ENCODE assay signal across 8 cellular contexts in genomic region chr4:98092833-98093439, GRCh38. TPM values are rescaled to one million over a fixed set of nuclear protein-coding genes. Genes with fewer than 3 reads are reported as not detected.
DNase-seq lines count a peak whose midpoint lies in the region; TF ChIP-seq lines count a peak whose summit lies in the region.

No MANE protein-coding gene starts in this region.

- POLR2A ChIA-PET in OCI-LY7 (lab: Charles Lee) = interaction anchor here (0.6 kb wide), 1 partner anchor 500 kb away, joined by 3 read pairs; no protein-coding TSS in a partner anchor

- H3K36me3 ChIP-seq in OCI-LY7 (ENCODE audit: insufficient read depth, low read length) = no peaks in the 10 kb centered on the region

- no peak overlapping the region for H3K4me3 ChIP-seq in OCI-LY7 (ENCODE audit: low read depth, low read length, poor library complexity, severe bottlenecking)

- H3K4me2 ChIP-seq in OCI-LY7 (ENCODE audit: low read length) = no peak overlapping the region

- no peaks in the 10 kb centered on the region for H3K4me1 ChIP-seq in OCI-LY7 (ENCODE audit: insufficient read depth, low read length, poor library complexity, severe bottlenecking)

- intact Hi-C loops in OCI-LY7 (cut with micrococcal nuclease; ENCODE audit: unreplicated experiment) = no loop called here

- TF ChIP-seq CTCF in 22Rv1 (IDR thresholded peaks at IDR 0.05) = peak; percentile 89
- peak; percentile 87 for TF ChIP-seq CTCF in OCI-LY7 (conservative IDR thresholded peaks at IDR 0.05; ENCODE audit: low read length)

- no peaks in the 10 kb centered on the region for H3K9me2 ChIP-seq in OCI-LY7 (ENCODE audit: insufficient read depth, low read length)

- no peaks in the 10 kb centered on the region for H3K79me2 ChIP-seq in OCI-LY7 (ENCODE audit: insufficient read depth, low read depth, low read length)

- H3K27ac ChIP-seq in 22Rv1 = no peak overlapping the region
- no peak overlapping the region for H3K27ac ChIP-seq in OCI-LY7 (ENCODE audit: low read depth, low read length, poor library complexity, severe bottlenecking)

- DNase-seq in ELR (ENCODE audit: low read depth) (peak; percentile 30), OCI-LY7 (ENCODE audit: low spot score) (peak; percentile 24), fibroblast of peridontal ligament (ENCODE audit: extremely low read depth) (peak; percentile 36), hepatic stellate cell (ENCODE audit: low spot score) (no peak), HCEC 1CT (no peak), NCI-H1092 treated with DMSO at 0.1 percent for 48 hours (lab: John Stamatoyannopoulos, UW) (no peak)
- no peak for DNase-seq in stimulated activated CD4-positive, alpha-beta T cell treated with anti-CD3 and anti-CD28 coated beads, Interleukin-2, amount 100 ng/mL, for 24 hours

- H4K20me1 ChIP-seq in OCI-LY7 (ENCODE audit: insufficient read depth, low read length) = no peaks in the 10 kb centered on the region

- BruUV-seq in OCI-LY7 (replicated peaks; lab: Mats Ljungman, UMichigan) = no TSS peak

- H3K9me3 ChIP-seq in OCI-LY7 (ENCODE audit: low read length) = no peaks in the 10 kb centered on the region

- H2AFZ ChIP-seq in OCI-LY7 (ENCODE audit: low read length) = no peak overlapping the region

- CTCF ChIA-PET in OCI-LY7 (lab: Charles Lee; ENCODE audit: unreplicated experiment) = no interaction called here

RNA-seq across cellular contexts. Expression of gene STPG2, which starts 50.3 kb away (rescaled TPM):
- not detected in 2 replicates for total RNA-seq in OCI-LY7 (2014; rRNA removed; shearing (Covaris generic))
- total RNA-seq in OCI-LY7 (2022) = not detected in 2 replicates

Comparison
In these comparisons a context has a peak if more than half of its experiments do, and no peak if none do; other contexts are left out.
1. DNase-seq: peak in ELR (single experiment), OCI-LY7 (single experiment) and fibroblast of peridontal ligament (single experiment); none in stimulated activated CD4-positive, alpha-beta T cell treated with anti-CD3 and anti-CD28 coated beads, Interleukin-2, amount 100 ng/mL, for 24 hours (0 of 2), hepatic stellate cell (single experiment), HCEC 1CT (single experiment) and NCI-H1092 treated with DMSO at 0.1 percent for 48 hours (single experiment).